14 cellular contexts compared by ENCODE assay signal in the genomic region with DNA sequence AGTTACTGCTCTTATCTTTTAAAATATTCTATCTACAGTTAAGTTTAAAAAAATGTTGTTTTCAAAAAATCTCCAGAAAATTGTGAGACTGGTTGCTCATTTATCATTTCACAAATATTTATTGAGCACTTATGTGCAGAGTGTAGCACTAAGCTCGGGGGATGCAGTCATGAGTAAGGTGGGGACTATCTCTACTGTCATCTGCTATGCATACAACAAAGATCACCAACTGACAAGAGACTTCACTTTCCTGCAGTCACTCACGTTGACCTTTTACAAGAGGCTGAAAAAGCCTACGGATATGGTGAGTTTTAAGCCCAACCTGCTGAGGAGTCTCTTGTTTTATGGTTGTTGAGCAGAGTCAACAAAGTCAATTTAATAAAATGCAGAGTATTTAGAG.
DNase-seq lines count a peak whose midpoint lies in the region; ATAC-seq and TF ChIP-seq lines count a peak whose summit lies in the region.
"Had no signal": no experiment of that assay in that cellular context is flagged by ENCODE, and none has a peak within 500 bp of the region (broad histone marks: within the 10 kb centered on the region; RNA-seq: fewer than 3 reads in every experiment).

No MANE protein-coding gene starts in this region.

- peaks cover 6% of the 10 kb centered on the region for H3K36me3 Mint-ChIP-seq in activated T-cell treated with anti-CD3 and anti-CD28 coated beads, Interleukin-2, amount 50 U/mL, for 4 hours (ENCODE audit: insufficient read depth)
- peaks cover 6% of the 10 kb centered on the region; the same call in 1 of the 2 replicates for H3K36me3 Mint-ChIP-seq in HFFc6 (ENCODE audit: low read depth)
- peaks cover 7% of the 10 kb centered on the region for H3K36me3 Mint-ChIP-seq in central memory CD8-positive, alpha-beta T cell (ENCODE audit: insufficient read depth)
- no peaks in the 10 kb centered on the region for H3K36me3 Mint-ChIP-seq in stimulated activated effector memory CD8-positive, alpha-beta T cell treated with anti-CD3 and anti-CD28 coated beads, Interleukin-12 subunit alpha, Interleukin-12 subunit beta, amount 100 ng/mL, for 72 hours

- H3K9me3 ChIP-seq in WERI-Rb-1 (ENCODE audit: severe bottlenecking) = no peaks in the 10 kb centered on the region
- H3K9me3 ChIP-seq: A549 had no signal

- no peaks in the 10 kb centered on the region for H3K27me3 Mint-ChIP-seq in activated T-cell treated with anti-CD3 and anti-CD28 coated beads, Interleukin-2, amount 50 U/mL, for 4 hours (ENCODE audit: low read depth)
- no peaks in the 10 kb centered on the region; the same call in 1 of the 2 replicates for H3K27me3 Mint-ChIP-seq in HFFc6 (ENCODE audit: insufficient read depth)
- no peaks in the 10 kb centered on the region for H3K27me3 Mint-ChIP-seq in central memory CD8-positive, alpha-beta T cell

- H3K27ac Mint-ChIP-seq in HFFc6 = no peak overlapping the region
- H3K27ac Mint-ChIP-seq in central memory CD8-positive, alpha-beta T cell (ENCODE audit: low read depth) = peak overlapping the region; percentile 22
- peak overlapping the region; percentile 11 for H3K27ac Mint-ChIP-seq in stimulated activated effector memory CD8-positive, alpha-beta T cell treated with anti-CD3 and anti-CD28 coated beads, Interleukin-12 subunit alpha, Interleukin-12 subunit beta, amount 100 ng/mL, for 72 hours
- H3K27ac Mint-ChIP-seq: GM23338 had no signal

- H3K27ac ChIP-seq in WERI-Rb-1 = no peak overlapping the region
- H3K27ac ChIP-seq: A549, KMS-11 had no signal

- H3K9me3 Mint-ChIP-seq in activated T-cell treated with anti-CD3 and anti-CD28 coated beads, Interleukin-2, amount 50 U/mL, for 4 hours = no peaks in the 10 kb centered on the region
- H3K9me3 Mint-ChIP-seq in HFFc6 = no peaks in the 10 kb centered on the region
- H3K9me3 Mint-ChIP-seq in central memory CD8-positive, alpha-beta T cell = no peaks in the 10 kb centered on the region
- H3K9me3 Mint-ChIP-seq in stimulated activated effector memory CD8-positive, alpha-beta T cell treated with anti-CD3 and anti-CD28 coated beads, Interleukin-12 subunit alpha, Interleukin-12 subunit beta, amount 100 ng/mL, for 72 hours = no peaks in the 10 kb centered on the region
- H3K9me3 Mint-ChIP-seq: GM23338 had no signal

- H3K4me3 ChIP-seq in WERI-Rb-1 (ENCODE audit: low read depth, low read length) = no peak overlapping the region
- H3K4me3 ChIP-seq: A549, GM23338 had no signal

- TF ChIP-seq CTCF in HFFc6 (IDR thresholded peaks at IDR 0.05) = no peak
- TF ChIP-seq CTCF in WERI-Rb-1 (IDR thresholded peaks at IDR 0.05; ENCODE audit: low read depth, low read length) = no peak

- H3K36me3 ChIP-seq in WERI-Rb-1 = no peaks in the 10 kb centered on the region

- H3K4me3 Mint-ChIP-seq in activated T-cell treated with anti-CD3 and anti-CD28 coated beads, Interleukin-2, amount 50 U/mL, for 4 hours = no peak overlapping the region
- H3K4me3 Mint-ChIP-seq in HFFc6 = peak overlapping the region; percentile 33; the same call in 1 of the 2 replicates
- H3K4me3 Mint-ChIP-seq in central memory CD8-positive, alpha-beta T cell = no peak overlapping the region
- no peak overlapping the region for H3K4me3 Mint-ChIP-seq in stimulated activated effector memory CD8-positive, alpha-beta T cell treated with anti-CD3 and anti-CD28 coated beads, Interleukin-12 subunit alpha, Interleukin-12 subunit beta, amount 100 ng/mL, for 72 hours
- H3K4me3 Mint-ChIP-seq: GM23338 had no signal

- H3K27me3 ChIP-seq in WERI-Rb-1 (ENCODE audit: insufficient read depth, low read depth, severe bottlenecking) = no peaks in the 10 kb centered on the region

- no peak for DNase-seq in activated T-cell treated with anti-CD3 and anti-CD28 coated beads, Interleukin-2, amount 50 U/mL, for 4 hours
- no peak for DNase-seq in activated T-cell treated with anti-CD3 and anti-CD28 coated beads, Interleukin-2, amount 50 U/mL, for 1 hour
- DNase-seq in HFFc6 (no peak), WERI-Rb-1 (no peak), AML-193 (lab: John Stamatoyannopoulos, UW) (no peak)
- DNase-seq in central memory CD8-positive, alpha-beta T cell (ENCODE audit: low spot score in 2 of 2) = no peak
- no peak for DNase-seq in stimulated activated effector memory CD8-positive, alpha-beta T cell treated with anti-CD3 and anti-CD28 coated beads, Interleukin-12 subunit alpha, Interleukin-12 subunit beta, amount 100 ng/mL, for 72 hours (ENCODE audit: low spot score in 2 of 2)
- DNase-seq: NCI-H1092, NCI-H1694, NCI-H446, SHP77 treated with DMSO at 0.1 percent for 48 hours had no signal

- ATAC-seq in activated T-cell treated with anti-CD3 and anti-CD28 coated beads, Interleukin-2, amount 50 U/mL, for 4 hours = peak; percentile 32 to 60
- ATAC-seq in central memory CD8-positive, alpha-beta T cell (replicated peaks; ENCODE audit: extremely low read depth, poor library complexity, severe bottlenecking) = no peak
- ATAC-seq in stimulated activated effector memory CD8-positive, alpha-beta T cell treated with anti-CD3 and anti-CD28 coated beads, Interleukin-12 subunit alpha, Interleukin-12 subunit beta, amount 100 ng/mL, for 72 hours = no peak
- ATAC-seq: A549 had no signal

- peaks cover 43% of the 10 kb centered on the region for H3K4me1 Mint-ChIP-seq in activated T-cell treated with anti-CD3 and anti-CD28 coated beads, Interleukin-2, amount 50 U/mL, for 4 hours (ENCODE audit: low read depth)
- H3K4me1 Mint-ChIP-seq in HFFc6 (ENCODE audit: low read depth) = peaks cover 24% of the 10 kb centered on the region
- peaks cover 26% of the 10 kb centered on the region for H3K4me1 Mint-ChIP-seq in central memory CD8-positive, alpha-beta T cell
- H3K4me1 Mint-ChIP-seq in stimulated activated effector memory CD8-positive, alpha-beta T cell treated with anti-CD3 and anti-CD28 coated beads, Interleukin-12 subunit alpha, Interleukin-12 subunit beta, amount 100 ng/mL, for 72 hours = peaks cover 26% of the 10 kb centered on the region

Comparison
In these comparisons a context has a peak if more than half of its experiments do, and no peak if none do; other contexts are left out.
1. ATAC-seq: peak in activated T-cell treated with anti-CD3 and anti-CD28 coated beads, Interleukin-2, amount 50 U/mL, for 4 hours (2 of 2); none in central memory CD8-positive, alpha-beta T cell (single experiment) and stimulated activated effector memory CD8-positive, alpha-beta T cell treated with anti-CD3 and anti-CD28 coated beads, Interleukin-12 subunit alpha, Interleukin-12 subunit beta, amount 100 ng/mL, for 72 hours (single experiment).